In the genomic region with DNA sequence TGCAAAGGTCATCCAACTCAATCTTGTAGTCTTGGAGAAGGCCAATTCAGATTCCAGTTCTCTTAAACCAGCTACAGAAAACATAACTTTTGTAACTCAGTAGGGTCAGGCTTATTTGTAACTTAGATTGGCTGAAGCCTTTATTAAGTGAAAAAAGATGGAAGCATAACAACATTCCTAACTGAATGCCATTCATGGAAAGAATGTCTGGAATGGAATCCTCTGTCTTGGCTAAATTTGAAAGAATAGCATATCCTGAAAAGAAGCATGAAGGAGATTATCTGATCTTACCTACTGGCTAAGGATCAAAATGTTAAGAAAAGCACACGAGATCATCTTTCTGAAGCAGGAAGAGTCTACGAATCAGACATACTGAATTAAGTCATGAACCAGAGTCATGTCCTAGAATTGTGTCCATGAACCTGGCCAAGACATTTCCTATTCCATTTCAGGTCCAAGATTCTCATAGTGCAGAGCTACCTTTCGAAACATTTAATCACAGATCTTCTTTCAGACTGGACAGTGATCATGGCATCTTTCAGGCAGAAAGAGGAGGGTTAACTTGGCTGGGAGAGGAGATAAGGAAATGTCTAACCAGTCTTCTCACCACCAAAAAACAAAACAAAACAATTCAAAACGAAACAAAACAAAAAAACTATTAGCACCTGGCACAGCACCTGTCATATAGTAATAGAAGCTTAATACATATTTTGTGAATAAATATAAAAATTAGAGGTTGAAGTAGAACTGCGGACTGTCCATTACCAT, we compare ENCODE assay signal across 11 cellular contexts.
DNase-seq lines count a peak whose midpoint lies in the region; ATAC-seq and TF ChIP-seq lines count a peak whose summit lies in the region.
"Had no signal": no experiment of that assay in that cellular context is flagged by ENCODE, and none has a peak within 500 bp of the region (broad histone marks: within the 10 kb centered on the region; RNA-seq: fewer than 3 reads in every experiment).

No MANE protein-coding gene starts in this region.

- no peak for DNase-seq in CD4-positive, alpha-beta memory T cell
- DNase-seq in HFFc6 (peak; percentile 45), ascending aorta (ENCODE audit: low spot score in 2 of 2) (no peak), NCI-H2081 (lab: John Stamatoyannopoulos, UW) (no peak), posterior cingulate gyrus (no peak), G401 (ENCODE audit: low spot score) (no peak)
- no peak for DNase-seq in natural killer cell treated with Interleukin-12 subunit alpha and Interleukin-12 subunit beta and Interleukin-15 and Interleukin-18, amount 100 ng/mL, for 72 hours (ENCODE audit: low spot score)
- DNase-seq: NCI-H82, tibial artery had no signal

- CTCF ChIA-PET in CD4-positive, alpha-beta memory T cell (lab: Charles Lee; ENCODE audit: partially characterized antibody), result interaction anchor here (1.0 to 3.5 kb wide), 7 partner anchors 10 to 126 kb away, joined by 3 to 21 read pairs (median 6); no protein-coding TSS in a partner anchor

- H3K4me3 Mint-ChIP-seq in CD4-positive, alpha-beta memory T cell, result peak overlapping the region in 7 of 8 donors; percentile 61 to 82 (median 71)
- peak overlapping the region; percentile 34; the same call in 1 of the 2 replicates for H3K4me3 Mint-ChIP-seq in HFFc6
- peak overlapping the region; percentile 72 for H3K4me3 Mint-ChIP-seq in natural killer cell treated with Interleukin-12 subunit alpha and Interleukin-12 subunit beta and Interleukin-15 and Interleukin-18, amount 100 ng/mL, for 72 hours
- H3K4me3 Mint-ChIP-seq: neural progenitor cell had no signal

- H3K4me1 Mint-ChIP-seq in CD4-positive, alpha-beta memory T cell, result peaks cover 53 to 75% (median 61%) of the 10 kb centered on the region in 4 donors
- H3K4me1 Mint-ChIP-seq in HFFc6 (ENCODE audit: low read depth), result peaks cover 63% of the 10 kb centered on the region
- peaks cover 63 to 68% of the 10 kb centered on the region in 2 donors for H3K4me1 Mint-ChIP-seq in natural killer cell treated with Interleukin-12 subunit alpha and Interleukin-12 subunit beta and Interleukin-15 and Interleukin-18, amount 100 ng/mL, for 72 hours (ENCODE audit: low read depth in 2 of 2)

- no peaks in the 10 kb centered on the region for H3K27me3 ChIP-seq in CD4-positive, alpha-beta memory T cell (ENCODE audit: insufficient read depth, low read length)
- no peaks in the 10 kb centered on the region for H3K27me3 ChIP-seq in ascending aorta
- H3K27me3 ChIP-seq: neural progenitor cell, tibial artery had no signal

- peaks cover 0 to 9% (median 1%) of the 10 kb centered on the region in 8 donors for H3K9me3 Mint-ChIP-seq in CD4-positive, alpha-beta memory T cell
- H3K9me3 Mint-ChIP-seq in HFFc6, result no peaks in the 10 kb centered on the region
- H3K9me3 Mint-ChIP-seq in natural killer cell treated with Interleukin-12 subunit alpha and Interleukin-12 subunit beta and Interleukin-15 and Interleukin-18, amount 100 ng/mL, for 72 hours, result peaks cover 3% of the 10 kb centered on the region

- peaks cover under 1 to 2% of the 10 kb centered on the region in 2 donors for H3K36me3 Mint-ChIP-seq in CD4-positive, alpha-beta memory T cell
- H3K36me3 Mint-ChIP-seq in HFFc6 (ENCODE audit: low read depth), result no peaks in the 10 kb centered on the region
- peaks cover 5% of the 10 kb centered on the region for H3K36me3 Mint-ChIP-seq in natural killer cell treated with Interleukin-12 subunit alpha and Interleukin-12 subunit beta and Interleukin-15 and Interleukin-18, amount 100 ng/mL, for 72 hours
- H3K36me3 Mint-ChIP-seq: neural progenitor cell had no signal

- peaks cover 58% of the 10 kb centered on the region for H3K4me1 ChIP-seq in CD4-positive, alpha-beta memory T cell (ENCODE audit: insufficient read depth, low read length)
- peaks cover 3 to 22% of the 10 kb centered on the region in 2 donors for H3K4me1 ChIP-seq in ascending aorta

- no peaks in the 10 kb centered on the region for H3K9me3 ChIP-seq in CD4-positive, alpha-beta memory T cell (ENCODE audit: control insufficient read depth in 1 of 2, low read length in 2 of 2)
- H3K9me3 ChIP-seq in ascending aorta, result no peaks in the 10 kb centered on the region
- H3K9me3 ChIP-seq: tibial artery had no signal

- H3K27ac Mint-ChIP-seq in CD4-positive, alpha-beta memory T cell, result peak overlapping the region; percentile 2 to 89 (median 86)
- peak overlapping the region; percentile 98 for H3K27ac Mint-ChIP-seq in HFFc6
- H3K27ac Mint-ChIP-seq in natural killer cell treated with Interleukin-12 subunit alpha and Interleukin-12 subunit beta and Interleukin-15 and Interleukin-18, amount 100 ng/mL, for 72 hours, result peak overlapping the region; percentile 82 to 93
- H3K27ac Mint-ChIP-seq: neural progenitor cell had no signal

- no peaks in the 10 kb centered on the region for H3K27me3 Mint-ChIP-seq in CD4-positive, alpha-beta memory T cell
- H3K27me3 Mint-ChIP-seq in HFFc6 (ENCODE audit: insufficient read depth), result peaks cover 2% of the 10 kb centered on the region; the same call in 1 of the 2 replicates
- no peaks in the 10 kb centered on the region for H3K27me3 Mint-ChIP-seq in natural killer cell treated with Interleukin-12 subunit alpha and Interleukin-12 subunit beta and Interleukin-15 and Interleukin-18, amount 100 ng/mL, for 72 hours

- in situ Hi-C loops in G401 (cut with HindIII; ENCODE audit: low sequenced_read_pairs), result no loop called here

- TF ChIP-seq CTCF in HFFc6 (IDR thresholded peaks at IDR 0.05) (no peak), ascending aorta (IDR thresholded peaks at IDR 0.05) (no peak)

- intact Hi-C loops in CD4-positive, alpha-beta memory T cell (cut with micrococcal nuclease), result loop anchor here (5.0 kb wide), 2 partner anchors 44 to 64 kb away; no protein-coding TSS in a partner anchor
- intact Hi-C loops in ascending aorta (cut with DNase I), result no loop called here
- intact Hi-C loops in posterior cingulate gyrus (cut with DNase I), result no loop called here

- ATAC-seq in natural killer cell treated with Interleukin-12 subunit alpha and Interleukin-12 subunit beta and Interleukin-15 and Interleukin-18, amount 100 ng/mL, for 72 hours, result no peak
- ATAC-seq in HG03378 (IDR thresholded peaks at IDR 0.05; ENCODE audit: unreplicated experiment), result no peak

- POLR2A ChIA-PET in CD4-positive, alpha-beta memory T cell (lab: Charles Lee; ENCODE audit: partially characterized antibody), result interaction anchor here (0.6 to 4.2 kb wide), 12 partner anchors 10 to 81 kb away, joined by 3 to 20 read pairs (median 5); no protein-coding TSS in a partner anchor

- H3K27ac ChIP-seq in CD4-positive, alpha-beta memory T cell (ENCODE audit: low read depth, low read length), result no peak overlapping the region
- peak overlapping the region; percentile 38 to 61 for H3K27ac ChIP-seq in ascending aorta
- H3K27ac ChIP-seq: neural progenitor cell had no signal

- no peaks in the 10 kb centered on the region for H3K36me3 ChIP-seq in CD4-positive, alpha-beta memory T cell (ENCODE audit: insufficient read depth, low read length)
- no peaks in the 10 kb centered on the region for H3K36me3 ChIP-seq in ascending aorta
- H3K36me3 ChIP-seq: neural progenitor cell, tibial artery had no signal

- H3K4me3 ChIP-seq in CD4-positive, alpha-beta memory T cell (ENCODE audit: low read length in 2 of 2), result peak overlapping the region in 1 of 2 donors; percentile 6
- H3K4me3 ChIP-seq in ascending aorta, result no peak overlapping the region
- H3K4me3 ChIP-seq: neural progenitor cell, tibial artery had no signal
